ENCODE assay signal across 9 cellular contexts in the genomic region with DNA sequence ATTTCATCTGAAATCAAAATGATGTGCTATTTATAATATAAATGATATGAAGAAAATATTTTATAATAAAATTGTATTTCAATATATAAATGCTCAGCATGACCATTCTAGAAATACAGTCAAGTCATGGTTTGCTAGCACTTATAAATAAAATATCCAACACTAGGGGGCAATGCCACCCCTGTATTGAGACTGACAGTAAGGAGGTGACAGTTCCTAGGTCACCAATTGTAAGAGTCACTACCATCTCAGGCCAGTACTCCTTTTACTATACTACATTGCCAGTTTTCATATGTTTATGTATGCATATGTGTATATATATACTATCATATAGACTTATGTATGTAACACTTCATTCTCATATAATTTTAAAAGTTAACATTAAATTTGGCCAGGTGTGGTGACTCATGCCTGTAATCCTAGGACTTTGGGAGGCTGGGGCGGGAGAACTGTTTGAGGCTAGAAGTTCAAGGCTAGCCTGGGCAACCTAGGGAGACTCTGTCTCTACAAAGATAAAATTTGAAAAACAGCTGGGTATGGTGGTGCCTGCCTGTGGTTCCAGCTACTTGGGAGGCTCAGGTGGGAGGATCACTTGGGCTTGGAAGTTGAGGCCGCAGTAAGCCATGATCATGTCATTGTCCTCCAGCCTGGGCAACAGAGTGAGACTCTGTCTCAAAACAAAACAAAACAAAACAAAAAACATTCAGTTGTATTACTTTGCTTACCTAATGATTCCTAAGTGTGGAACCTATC. TPM values are rescaled to one million over a fixed set of nuclear protein-coding genes. Genes with fewer than 3 reads are reported as not detected.
A peak's percentile ranks its signal among the peaks of the same experiment; 100 is the strongest.
DNase-seq lines count a peak whose midpoint lies in the region; ATAC-seq and TF ChIP-seq lines count a peak whose summit lies in the region.
"Had no signal": no experiment of that assay in that cellular context is flagged by ENCODE, and none has a peak within 500 bp of the region (broad histone marks: within the 10 kb centered on the region; RNA-seq: fewer than 3 reads in every experiment).

No MANE protein-coding gene starts in this region.

- H3K4me3 ChIP-seq in fibroblast of villous mesenchyme (ENCODE audit: low read depth, low read length) (no peak overlapping the region), smooth muscle cell (no peak overlapping the region)
- H3K4me3 ChIP-seq: SK-N-MC had no signal

- no peaks in the 10 kb centered on the region for H3K27me3 ChIP-seq in smooth muscle cell (ENCODE audit: low read depth)

- TF ChIP-seq CTCF in CD14-positive monocyte (IDR thresholded peaks at IDR 0.05), result peak; percentile 76
- TF ChIP-seq CTCF in GM13977 (IDR thresholded peaks at IDR 0.05; ENCODE audit: extremely low read depth, insufficient read depth, missing control alignments), result peak; percentile 64
- peak; percentile 57 for TF ChIP-seq CTCF in fibroblast of villous mesenchyme (IDR thresholded peaks at IDR 0.05; ENCODE audit: insufficient read depth, low read depth, low read length)
- peak; percentile 53 for TF ChIP-seq CTCF in smooth muscle cell (IDR thresholded peaks at IDR 0.05; ENCODE audit: borderline replicate concordance, insufficient read depth, poor library complexity, severe bottlenecking)

- peaks cover 14% of the 10 kb centered on the region for H3K4me1 ChIP-seq in smooth muscle cell (ENCODE audit: low read depth)

- H3K4me2 ChIP-seq in smooth muscle cell, result no peak overlapping the region

- H3F3A ChIP-seq in smooth muscle cell (ENCODE audit: low read depth), result no peaks in the 10 kb centered on the region

- no peaks in the 10 kb centered on the region for H3K9me3 Mint-ChIP-seq in CD14-positive monocyte
- no peaks in the 10 kb centered on the region for H3K9me3 Mint-ChIP-seq in T-helper 2 cell treated with Interferon-gamma antibody and Interleukin-4, amounts not matched to agents 5 μg/mL and 100 μg/mL, for 36 hours

- no peaks in the 10 kb centered on the region for H3K36me3 ChIP-seq in smooth muscle cell (ENCODE audit: low read depth)

- no peak for DNase-seq in CD14-positive monocyte (ENCODE audit: low spot score)
- peak; percentile 68 for DNase-seq in GM13977 (ENCODE audit: low spot score)
- DNase-seq in NCI-H2029 (lab: John Stamatoyannopoulos, UW), result peak; percentile 84
- DNase-seq in T-helper 2 cell treated with Interferon-gamma antibody and Interleukin-4, amounts not matched to agents 5 μg/mL and 100 μg/mL, for 36 hours (ENCODE audit: low spot score), result peak; percentile 8
- peak; percentile 66 for DNase-seq in fibroblast of villous mesenchyme (ENCODE audit: low read depth)
- no peak for DNase-seq in smooth muscle cell (lab: John Stamatoyannopoulos, UW; ENCODE audit: unreplicated experiment)
- DNase-seq in NK-92 treated with Interleukin-12 subunit alpha and Interleukin-12 subunit beta, amount 100 ng/mL, for 24 hours (lab: John Stamatoyannopoulos, UW), result no peak

- H3K9ac ChIP-seq in smooth muscle cell (ENCODE audit: low read depth), result no peak overlapping the region

- H3K27ac ChIP-seq in smooth muscle cell (ENCODE audit: low read depth), result no peak overlapping the region
- H3K27ac ChIP-seq: SK-N-MC had no signal

- H3K27ac Mint-ChIP-seq in CD14-positive monocyte, result no peak overlapping the region
- H3K27ac Mint-ChIP-seq in T-helper 2 cell treated with Interferon-gamma antibody and Interleukin-4, amounts not matched to agents 5 μg/mL and 100 μg/mL, for 36 hours, result no peak overlapping the region

- peaks cover 3% of the 10 kb centered on the region for H3K4me1 Mint-ChIP-seq in CD14-positive monocyte
- peaks cover 2% of the 10 kb centered on the region for H3K4me1 Mint-ChIP-seq in T-helper 2 cell treated with Interferon-gamma antibody and Interleukin-4, amounts not matched to agents 5 μg/mL and 100 μg/mL, for 36 hours (ENCODE audit: low read depth)

- 99% methylated on average over 2 of the region's 2 CpGs for WGBS in smooth muscle cell (ENCODE audit: low lambda C conversion rate)

- H3K4me3 Mint-ChIP-seq in CD14-positive monocyte, result no peak overlapping the region
- no peak overlapping the region for H3K4me3 Mint-ChIP-seq in T-helper 2 cell treated with Interferon-gamma antibody and Interleukin-4, amounts not matched to agents 5 μg/mL and 100 μg/mL, for 36 hours

- intact Hi-C loops in CD14-positive monocyte (cut with micrococcal nuclease), result loop anchor here in 1 of 2 donors (10.0 kb wide), 1 partner anchor 152 kb away; the partner anchor contains the start of gene STMP1

- H3K9me3 ChIP-seq in smooth muscle cell (replicated peaks; ENCODE audit: low read depth), result no peaks in the 10 kb centered on the region

- ATAC-seq in HG02973 (IDR thresholded peaks at IDR 0.05; ENCODE audit: unreplicated experiment), result peak; percentile 33

- in situ Hi-C loops in GM13977 (cut with MboI; ENCODE audit: low pct_unique_long_range_greater_than_20kb, low sequenced_read_pairs, unreplicated experiment), result loop anchor here (25.0 kb wide), 1 partner anchor 225 kb away; no protein-coding TSS in a partner anchor

- H3K36me3 Mint-ChIP-seq in CD14-positive monocyte, result no peaks in the 10 kb centered on the region
- H3K36me3 Mint-ChIP-seq in T-helper 2 cell treated with Interferon-gamma antibody and Interleukin-4, amounts not matched to agents 5 μg/mL and 100 μg/mL, for 36 hours (ENCODE audit: low read depth), result no peaks in the 10 kb centered on the region

- peaks cover 23% of the 10 kb centered on the region for H3K79me2 ChIP-seq in smooth muscle cell (ENCODE audit: low read depth)

- peaks cover 0 to 2% (median 0%) of the 10 kb centered on the region in 3 donors for H3K27me3 Mint-ChIP-seq in CD14-positive monocyte (ENCODE audit: low read depth in 3 of 3)
- no peaks in the 10 kb centered on the region for H3K27me3 Mint-ChIP-seq in T-helper 2 cell treated with Interferon-gamma antibody and Interleukin-4, amounts not matched to agents 5 μg/mL and 100 μg/mL, for 36 hours (ENCODE audit: low read depth)

- peaks cover 21% of the 10 kb centered on the region for H4K20me1 ChIP-seq in smooth muscle cell (ENCODE audit: low read depth)

- H2AFZ ChIP-seq in smooth muscle cell (ENCODE audit: low read depth), result no peak overlapping the region

RNA-seq across cellular contexts. Expression of gene CNOT4, which starts 2.4 kb away (rescaled TPM):
- polyA plus RNA-seq in CD14-positive monocyte (1 to 10 TPM; 4.3 to 6.3 TPM), smooth muscle cell (13.5 and 15.8 TPM in 2 replicates)
- total RNA-seq in fibroblast of villous mesenchyme (10.3 and 16.4 TPM in 2 replicates), smooth muscle cell (13.2 and 22.9 TPM in 2 replicates)

RNA-seq across cellular contexts. Expression of gene NUP205, which starts 45.4 kb away (rescaled TPM):
- polyA plus RNA-seq in CD14-positive monocyte (10 to 100 TPM; 10.9 to 13.7 TPM), smooth muscle cell (17.3 and 32.4 TPM in 2 replicates)
- total RNA-seq in fibroblast of villous mesenchyme (52.5 and 75.6 TPM in 2 replicates), smooth muscle cell (51.9 and 69.6 TPM in 2 replicates)

Comparison
In these comparisons a context has a peak if more than half of its experiments do, and no peak if none do; other contexts are left out.
1. DNase-seq: peak in GM13977 (single experiment), NCI-H2029 (single experiment), T-helper 2 cell treated with Interferon-gamma antibody and Interleukin-4, amounts not matched to agents 5 μg/mL and 100 μg/mL, for 36 hours (single experiment) and fibroblast of villous mesenchyme (single experiment); none in CD14-positive monocyte (single experiment), smooth muscle cell (single experiment) and NK-92 treated with Interleukin-12 subunit alpha and Interleukin-12 subunit beta, amount 100 ng/mL, for 24 hours (single experiment).
2. Peak in every context shown above with its lines, with median percentiles within 50 percentile points of each other: CTCF ChIP-seq.